27 cellular contexts compared by ENCODE assay signal in the genomic region with DNA sequence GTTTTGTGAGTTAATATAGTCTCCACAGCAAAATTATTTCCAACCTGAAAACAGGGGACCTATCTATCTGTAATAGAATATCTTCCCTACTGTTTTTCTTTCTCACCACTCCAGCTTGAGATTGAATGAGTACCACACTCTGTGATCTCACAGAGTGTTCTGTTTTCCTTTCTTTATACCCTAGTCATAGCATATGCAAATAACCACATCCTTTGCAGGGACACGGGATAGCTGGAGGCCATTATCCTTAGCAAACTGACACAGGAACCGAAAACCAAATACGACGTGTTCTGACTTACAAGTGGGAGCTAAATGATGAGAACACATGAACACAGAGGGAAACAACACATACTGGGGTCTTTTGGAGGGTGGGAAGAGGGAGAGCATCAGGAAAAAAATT.
DNase-seq lines count a peak whose midpoint lies in the region; ATAC-seq and TF ChIP-seq lines count a peak whose summit lies in the region.
"Had no signal": no experiment of that assay in that cellular context is flagged by ENCODE, and none has a peak within 500 bp of the region (broad histone marks: within the 10 kb centered on the region; RNA-seq: fewer than 3 reads in every experiment).

No MANE protein-coding gene starts in this region.

- TF ChIP-seq CTCF in upper lobe of left lung (IDR thresholded peaks at IDR 0.05) (no peak), glutamatergic neuron (IDR thresholded peaks at IDR 0.05; ENCODE audit: partially characterized antibody, unreplicated experiment) (no peak)

- H3K27me3 Mint-ChIP-seq in glutamatergic neuron (ENCODE audit: unreplicated experiment), result no peaks in the 10 kb centered on the region
- H3K27me3 Mint-ChIP-seq: activated CD4-positive, alpha-beta T cell treated with anti-CD3 and anti-CD28 coated beads, Interleukin-2, amount 10 ng/mL, durations not matched to agents 7 days and 5 days; naive thymus-derived CD8-positive, alpha-beta T cell had no signal

- no peak for ATAC-seq in GM21526 (IDR thresholded peaks at IDR 0.05; ENCODE audit: low FRiP score, unreplicated experiment)
- no peak for ATAC-seq in upper lobe of left lung (ENCODE audit: low FRiP score in 2 of 2)
- ATAC-seq: HCT116; left lung; naive thymus-derived CD8-positive, alpha-beta T cell had no signal

- no peak overlapping the region for H3K4me3 Mint-ChIP-seq in glutamatergic neuron (ENCODE audit: unreplicated experiment)
- H3K4me3 Mint-ChIP-seq: activated CD4-positive, alpha-beta T cell treated with anti-CD3 and anti-CD28 coated beads, Interleukin-2, amount 10 ng/mL, durations not matched to agents 7 days and 5 days; naive thymus-derived CD8-positive, alpha-beta T cell had no signal

- H3K36me3 Mint-ChIP-seq in glutamatergic neuron (ENCODE audit: unreplicated experiment), result no peaks in the 10 kb centered on the region
- H3K36me3 Mint-ChIP-seq: naive thymus-derived CD8-positive, alpha-beta T cell had no signal

- no peaks in the 10 kb centered on the region for H3K4me1 ChIP-seq in upper lobe of left lung
- H3K4me1 ChIP-seq: adrenal gland; BLaER1 treated with 17β-estradiol and CSF1 and Interleukin-3, amounts not matched to agents 10 nM and 100 nM; left lung had no signal

- H3K27ac ChIP-seq in upper lobe of left lung, result no peak overlapping the region
- H3K27ac ChIP-seq: adrenal gland; BLaER1 treated with 17β-estradiol and CSF1 and Interleukin-3, amounts not matched to agents 10 nM and 100 nM; HL-60; left lung; RWPE1; thoracic aorta had no signal

- H3K9me3 Mint-ChIP-seq in glutamatergic neuron (ENCODE audit: unreplicated experiment), result no peaks in the 10 kb centered on the region
- H3K9me3 Mint-ChIP-seq: activated CD4-positive, alpha-beta T cell treated with anti-CD3 and anti-CD28 coated beads, Interleukin-2, amount 10 ng/mL, durations not matched to agents 7 days and 5 days had no signal

- DNase-seq in EH (ENCODE audit: low read depth), result peak; percentile 83
- peak; percentile 85 for DNase-seq in LHCN-M2 (ENCODE audit: low read depth)
- DNase-seq in RPMI7951 (ENCODE audit: low read depth), result peak; percentile 82
- peak; percentile 59 for DNase-seq in foreskin melanocyte
- no peak for DNase-seq in hepatic stellate cell (ENCODE audit: low spot score)
- DNase-seq in upper lobe of left lung, result no peak
- DNase-seq in glutamatergic neuron, result no peak
- DNase-seq: activated CD4-positive, alpha-beta T cell treated with anti-CD3 and anti-CD28 coated beads, Interleukin-2, amount 10 ng/mL, durations not matched to agents 7 days and 5 days; activated naive CD4-positive, alpha-beta T cell treated with Interleukin-2 at 50 U/mL for 16 hours; activated T-cell treated with anti-CD3 and anti-CD28 coated beads, Interleukin-2, amount 50 U/mL, for 48 hours; adrenal gland; COR-L47; dorsolateral prefrontal cortex; hippocampal formation; left lung; naive thymus-derived CD8-positive, alpha-beta T cell; NCI-H1092 treated with DMSO at 0.1 percent for 48 hours; occipital lobe; SK-N-SH; stimulated activated naive CD4-positive, alpha-beta T cell treated with Interleukin-2 at 50 U/mL for 16 hours; T-helper 2 cell had no signal

- H3K27ac Mint-ChIP-seq in glutamatergic neuron (ENCODE audit: unreplicated experiment), result no peak overlapping the region
- H3K27ac Mint-ChIP-seq: activated CD4-positive, alpha-beta T cell treated with anti-CD3 and anti-CD28 coated beads, Interleukin-2, amount 10 ng/mL, durations not matched to agents 7 days and 5 days had no signal

- 61 to 73% methylated on average over 4 of the region's 4 CpGs for WGBS in upper lobe of left lung, 2 donors

- no peak for TF ChIP-seq EP300 in upper lobe of left lung (IDR thresholded peaks at IDR 0.05)

- H3K27me3 ChIP-seq in upper lobe of left lung, result no peaks in the 10 kb centered on the region
- H3K27me3 ChIP-seq: adrenal gland; BLaER1 treated with 17β-estradiol and CSF1 and Interleukin-3, amounts not matched to agents 10 nM and 100 nM; left lung had no signal

- H3K4me1 Mint-ChIP-seq in glutamatergic neuron (ENCODE audit: low read depth, unreplicated experiment), result peaks cover 3% of the 10 kb centered on the region
- H3K4me1 Mint-ChIP-seq: activated CD4-positive, alpha-beta T cell treated with anti-CD3 and anti-CD28 coated beads, Interleukin-2, amount 10 ng/mL, durations not matched to agents 7 days and 5 days; naive thymus-derived CD8-positive, alpha-beta T cell had no signal

- TF ChIP-seq POLR2A in upper lobe of left lung (IDR thresholded peaks at IDR 0.05), result no peak

- no peaks in the 10 kb centered on the region for H3K9me3 ChIP-seq in upper lobe of left lung
- H3K9me3 ChIP-seq: adrenal gland, left lung, SK-N-SH, thoracic aorta had no signal

- H3K36me3 ChIP-seq in upper lobe of left lung, result no peaks in the 10 kb centered on the region
- H3K36me3 ChIP-seq: adrenal gland, left lung, thoracic aorta had no signal

- H3K4me3 ChIP-seq in upper lobe of left lung, result no peak overlapping the region
- H3K4me3 ChIP-seq: adrenal gland; BLaER1 treated with 17β-estradiol and CSF1 and Interleukin-3, amounts not matched to agents 10 nM and 100 nM; dorsolateral prefrontal cortex; left lung; thoracic aorta had no signal

Comparison
In these comparisons a context has a peak if more than half of its experiments do, and no peak if none do; other contexts are left out.
1. DNase-seq: peak in EH (single experiment), LHCN-M2 (single experiment), RPMI7951 (single experiment) and foreskin melanocyte (single experiment); none in hepatic stellate cell (single experiment), upper lobe of left lung (0 of 2) and glutamatergic neuron (single experiment).